7 cellular contexts compared by ENCODE assay signal in genomic region chr14:18626610-18627213, GRCh38. TPM values are rescaled to one million over a fixed set of nuclear protein-coding genes. Genes with fewer than 3 reads are reported as not detected.
"Had no signal": no experiment of that assay in that cellular context is flagged by ENCODE, and none has a peak within 500 bp of the region (broad histone marks: within the 10 kb centered on the region; RNA-seq: fewer than 3 reads in every experiment).

No MANE protein-coding gene starts in this region.

RNA-seq across cellular contexts. Expression of gene OR11H12, which starts 25.8 kb away (rescaled TPM):
- total RNA-seq: K562, M059J, PC-3, Peyer's patch, Right ventricle myocardium inferior, SJCRH30, SK-MEL-5 had no signal
- polyA plus RNA-seq: K562 had no signal
